8 cellular contexts compared by ENCODE assay signal in the genomic region with DNA sequence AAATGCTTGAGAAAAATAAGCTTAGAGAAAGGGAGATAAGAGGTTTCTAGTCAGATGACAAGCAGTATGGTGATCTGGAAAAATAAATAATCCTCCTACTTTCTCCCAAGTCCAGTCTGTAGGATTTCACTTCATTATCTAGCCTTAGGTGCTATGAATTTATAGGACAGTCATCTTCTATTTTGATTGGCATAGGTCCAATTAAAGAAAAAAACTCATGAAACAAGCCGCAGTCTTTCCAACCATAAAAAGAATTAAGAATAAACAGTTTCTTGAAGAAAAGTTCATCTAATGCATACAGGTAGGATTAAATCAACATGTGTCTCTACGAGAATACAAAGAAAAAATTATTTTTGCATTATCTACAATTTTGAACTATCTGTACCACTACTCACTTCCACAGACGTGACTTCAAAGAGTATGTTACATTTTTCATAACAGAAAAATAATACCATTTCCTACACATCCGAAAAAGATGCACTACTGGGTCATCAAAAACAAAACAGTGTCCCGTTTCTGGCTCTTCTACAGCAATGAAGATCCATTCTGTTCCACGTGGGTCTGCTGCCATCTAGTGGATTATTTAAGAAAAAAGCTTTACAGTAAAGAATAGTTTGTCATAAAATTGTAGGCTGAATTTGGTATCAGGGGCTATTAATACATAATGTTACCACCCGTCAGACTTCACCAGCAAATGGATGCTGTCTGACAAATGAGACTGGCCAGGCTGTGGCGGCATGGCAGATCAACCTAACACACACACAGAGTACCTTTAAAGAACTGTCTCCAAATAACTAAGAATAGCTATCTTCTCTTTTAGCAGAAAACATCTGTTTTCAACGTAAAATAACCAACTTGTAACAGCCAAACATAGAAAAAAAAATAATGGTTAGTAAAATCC. TPM values are rescaled to one million over a fixed set of nuclear protein-coding genes. Genes with fewer than 3 reads are reported as not detected.
A peak's percentile ranks its signal among the peaks of the same experiment; 100 is the strongest.
DNase-seq lines count a peak whose midpoint lies in the region; ATAC-seq and TF ChIP-seq lines count a peak whose summit lies in the region.

No MANE protein-coding gene starts in this region.

- H3K27me3 ChIP-seq in GM23338 (ENCODE audit: insufficient read depth), result no peaks in the 10 kb centered on the region
- H3K27me3 ChIP-seq in body of pancreas, result no peaks in the 10 kb centered on the region

- WGBS in body of pancreas, 2 donors, result 14 to 19% methylated on average over 9 of the region's 9 CpGs

- H3K4me3 ChIP-seq in GM23338 (no peak overlapping the region), body of pancreas (no peak overlapping the region)

- POLR2A ChIA-PET in RWPE1 (lab: Yijun Ruan, JAX; ENCODE audit: low non-redundant PET), result no interaction called here

- H3K79me2 ChIP-seq in GM23338 (replicated peaks; ENCODE audit: insufficient read depth), result no peaks in the 10 kb centered on the region; the same call in 1 of the 2 replicates

- no peaks in the 10 kb centered on the region for H3K27me3 Mint-ChIP-seq in GM23338 (ENCODE audit: insufficient read depth, low read depth, poor library complexity)

- H2AFZ ChIP-seq in GM23338, result no peak overlapping the region

- no peaks in the 10 kb centered on the region for H3K36me3 ChIP-seq in GM23338 (ENCODE audit: insufficient read depth)
- no peaks in the 10 kb centered on the region for H3K36me3 ChIP-seq in body of pancreas (replicated peaks in 1 of 2; ENCODE audit: insufficient read depth in 1 of 2, low read depth in 2 of 2)

- H3K36me3 Mint-ChIP-seq in GM23338 (ENCODE audit: low read depth), result no peaks in the 10 kb centered on the region

- 0 out of 2 replicates have a peak, but pooled peaks cover 4% of the 10 kb centered on the region for H4K20me1 ChIP-seq in GM23338 (replicated peaks; ENCODE audit: insufficient read depth)

- peak; percentile 67 for ATAC-seq in GM23338
- ATAC-seq in body of pancreas, result peak; percentile 65

- no peaks in the 10 kb centered on the region for H3K9me2 ChIP-seq in GM23338 (ENCODE audit: insufficient read depth)

- H3K4me2 ChIP-seq in GM23338, result no peak overlapping the region

- TF ChIP-seq CTCF in GM23338 (conservative IDR thresholded peaks at IDR 0.05; ENCODE audit: low read depth in 2 of 2) (peak; percentile 77 to 91), RWPE1 (conservative IDR thresholded peaks at IDR 0.05; ENCODE audit: low read depth) (peak; percentile 77), body of pancreas (IDR thresholded peaks at IDR 0.05) (peak; percentile 26 to 82 (median 68))

- DNase-seq in activated CD8-positive, alpha-beta memory T cell treated with anti-CD3 and anti-CD28 coated beads, Interleukin-2, amount 50 U/mL, for 1 hour (ENCODE audit: extremely low read depth), result peak; percentile 11
- DNase-seq in activated CD8-positive, alpha-beta memory T cell treated with anti-CD3 and anti-CD28 coated beads, Interleukin-2, amount 50 U/mL, for 48 hours, result no peak
- peak; percentile 78 for DNase-seq in GM23338 (ENCODE audit: low spot score)
- DNase-seq in LHCN-M2 (ENCODE audit: low read depth), result peak; percentile 70
- peak; percentile 55 for DNase-seq in RWPE1 (ENCODE audit: low spot score)
- peak; percentile 22 to 44 (median 36) for DNase-seq in body of pancreas
- DNase-seq in iPS-NIHi7 (ENCODE audit: extremely low spot score), result peak; percentile 56
- peak; percentile 26 to 48 for DNase-seq in stimulated activated CD4-positive, alpha-beta T cell treated with anti-CD3 and anti-CD28 coated beads, Interleukin-2, amount 100 ng/mL, for 48 hours

- H3K27ac Mint-ChIP-seq in GM23338, result no peak overlapping the region

- TF ChIP-seq POLR2A in body of pancreas (IDR thresholded peaks at IDR 0.05), result no peak

- no peaks in the 10 kb centered on the region for H3K4me1 ChIP-seq in GM23338 (ENCODE audit: insufficient read depth)
- no peaks in the 10 kb centered on the region for H3K4me1 ChIP-seq in body of pancreas

- H3K27ac ChIP-seq in GM23338 (ENCODE audit: low read depth), result no peak overlapping the region
- H3K27ac ChIP-seq in RWPE1, result no peak overlapping the region
- H3K27ac ChIP-seq in body of pancreas, result no peak overlapping the region

- no peaks in the 10 kb centered on the region for H3K4me1 Mint-ChIP-seq in GM23338

- CTCF ChIA-PET in RWPE1 (lab: Yijun Ruan, JAX), result interaction anchor here (0.5 to 3.5 kb wide), 17 partner anchors 9 to 796 kb away, joined by 3 to 49 read pairs (median 3); no protein-coding TSS in a partner anchor

- intact Hi-C loops in body of pancreas (cut with DNase I), result loop anchor here (10.0 kb wide), 1 partner anchor 209 kb away; no protein-coding TSS in a partner anchor

- H3F3A ChIP-seq in GM23338 (replicated peaks; ENCODE audit: low read depth), result no peaks in the 10 kb centered on the region

- H3K4me3 Mint-ChIP-seq in GM23338, result no peak overlapping the region

- no peaks in the 10 kb centered on the region for H3K9me3 Mint-ChIP-seq in GM23338

- no peaks in the 10 kb centered on the region for H3K9me3 ChIP-seq in body of pancreas

TF ChIP-seq in GM23338, 12 proteins besides CTCF, POLR2A, EP300 and RAD21:
- TF ChIP-seq CREB1 (CRISPR knock-in tag; IDR thresholded peaks at IDR 0.05; ENCODE audit: low read depth) (no peak), JUNB (IDR thresholded peaks at IDR 0.05; ENCODE audit: unreplicated experiment) (no peak)
- TF ChIP-seq, protein P1, sequence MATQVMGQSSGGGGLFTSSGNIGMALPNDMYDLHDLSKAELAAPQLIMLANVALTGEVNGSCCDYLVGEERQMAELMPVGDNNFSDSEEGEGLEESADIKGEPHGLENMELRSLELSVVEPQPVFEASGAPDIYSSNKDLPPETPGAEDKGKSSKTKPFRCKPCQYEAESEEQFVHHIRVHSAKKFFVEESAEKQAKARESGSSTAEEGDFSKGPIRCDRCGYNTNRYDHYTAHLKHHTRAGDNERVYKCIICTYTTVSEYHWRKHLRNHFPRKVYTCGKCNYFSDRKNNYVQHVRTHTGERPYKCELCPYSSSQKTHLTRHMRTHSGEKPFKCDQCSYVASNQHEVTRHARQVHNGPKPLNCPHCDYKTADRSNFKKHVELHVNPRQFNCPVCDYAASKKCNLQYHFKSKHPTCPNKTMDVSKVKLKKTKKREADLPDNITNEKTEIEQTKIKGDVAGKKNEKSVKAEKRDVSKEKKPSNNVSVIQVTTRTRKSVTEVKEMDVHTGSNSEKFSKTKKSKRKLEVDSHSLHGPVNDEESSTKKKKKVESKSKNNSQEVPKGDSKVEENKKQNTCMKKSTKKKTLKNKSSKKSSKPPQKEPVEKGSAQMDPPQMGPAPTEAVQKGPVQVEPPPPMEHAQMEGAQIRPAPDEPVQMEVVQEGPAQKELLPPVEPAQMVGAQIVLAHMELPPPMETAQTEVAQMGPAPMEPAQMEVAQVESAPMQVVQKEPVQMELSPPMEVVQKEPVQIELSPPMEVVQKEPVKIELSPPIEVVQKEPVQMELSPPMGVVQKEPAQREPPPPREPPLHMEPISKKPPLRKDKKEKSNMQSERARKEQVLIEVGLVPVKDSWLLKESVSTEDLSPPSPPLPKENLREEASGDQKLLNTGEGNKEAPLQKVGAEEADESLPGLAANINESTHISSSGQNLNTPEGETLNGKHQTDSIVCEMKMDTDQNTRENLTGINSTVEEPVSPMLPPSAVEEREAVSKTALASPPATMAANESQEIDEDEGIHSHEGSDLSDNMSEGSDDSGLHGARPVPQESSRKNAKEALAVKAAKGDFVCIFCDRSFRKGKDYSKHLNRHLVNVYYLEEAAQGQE (IDR thresholded peaks at IDR 0.05; ENCODE audit: unreplicated experiment), result no peak

RNA-seq across cellular contexts. Expression of gene STX7, which starts 28.9 kb away (rescaled TPM):
- 19.6 and 22.4 TPM in 2 replicates for total RNA-seq in GM23338 (2014; rRNA removed; shearing (Covaris generic))
- 21.4 and 28.8 TPM in 2 replicates for polyA plus RNA-seq in GM23338 (2016; fragmentation: Nextera tagmentation; extraction: Ambion mirVana)
- total RNA-seq in LHCN-M2 (2014; rRNA removed) (34.1 TPM in 2 replicates), body of pancreas (10 to 100 TPM; 13.5 to 24.6 TPM)
- 18.1 TPM for polyA plus RNA-seq in LHCN-M2 (2012)

RNA-seq across cellular contexts. Expression of gene TAAR9, which starts 54.0 kb away (rescaled TPM):
- not detected in 2 replicates for total RNA-seq in GM23338 (2014; rRNA removed; shearing (Covaris generic))
- not detected in 2 replicates for polyA plus RNA-seq in GM23338 (2016; fragmentation: Nextera tagmentation; extraction: Ambion mirVana)
- total RNA-seq in LHCN-M2 (2014; rRNA removed), result not detected in 2 replicates
- not detected for polyA plus RNA-seq in LHCN-M2 (2012)
- not detected for total RNA-seq in body of pancreas
